21 cellular contexts compared by ENCODE assay signal in the genomic region with DNA sequence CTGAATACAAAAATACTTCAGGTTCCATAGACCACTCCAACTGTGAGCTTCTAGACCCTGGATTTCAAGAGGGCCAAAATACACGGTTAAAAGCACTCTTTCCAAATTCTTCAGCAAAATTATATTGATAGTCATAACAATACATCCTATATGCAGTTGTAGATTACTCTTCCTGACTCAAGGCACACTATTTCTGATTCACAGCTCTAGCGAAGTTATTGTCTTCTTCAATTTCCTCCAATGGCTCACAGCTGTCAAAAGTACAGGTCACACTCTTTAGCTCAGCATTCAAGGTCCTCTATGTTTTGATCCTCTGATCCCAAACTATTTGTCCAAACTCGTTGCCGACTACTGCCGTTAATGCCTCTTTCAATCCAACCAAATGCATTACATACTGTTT. TPM values are rescaled to one million over a fixed set of nuclear protein-coding genes. Genes with fewer than 3 reads are reported as not detected.
A peak's percentile ranks its signal among the peaks of the same experiment; 100 is the strongest.
DNase-seq lines count a peak whose midpoint lies in the region; ATAC-seq, FAIRE-seq and TF ChIP-seq lines count a peak whose summit lies in the region.
"Had no signal": no experiment of that assay in that cellular context is flagged by ENCODE, and none has a peak within 500 bp of the region (broad histone marks: within the 10 kb centered on the region; RNA-seq: fewer than 3 reads in every experiment).

No MANE protein-coding gene starts in this region.

- peak overlapping the region; percentile 55 for H2BK12ac ChIP-seq in trophoblast cell (ENCODE audit: low read length)

- no peaks in the 10 kb centered on the region for H3K9me2 ChIP-seq in MM.1S (replicated peaks; ENCODE audit: insufficient read depth, low read length)
- no peaks in the 10 kb centered on the region; the same call in 1 of the 2 replicates for H3K9me2 ChIP-seq in GM23338 (ENCODE audit: insufficient read depth)

- POLR2A ChIA-PET in A549 (lab: Yijun Ruan, JAX) = interaction anchor here (0.9 to 4.2 kb wide), 7 partner anchors 12 to 80 kb away, joined by 3 to 51 read pairs (median 6); no protein-coding TSS in a partner anchor

- H3K4me2 ChIP-seq in A549 (peak overlapping the region; percentile 82), MM.1S (ENCODE audit: low read depth, low read length) (no peak overlapping the region), trophoblast cell (ENCODE audit: low read length) (no peak overlapping the region), GM23338 (no peak overlapping the region)

- H2BK120ac ChIP-seq in trophoblast cell (ENCODE audit: insufficient read depth, low read length, poor library complexity) = peak overlapping the region; percentile 90

- H3F3A ChIP-seq in MM.1S (ENCODE audit: insufficient read depth, low read length) (no peaks in the 10 kb centered on the region), GM23338 (replicated peaks; ENCODE audit: low read depth) (no peaks in the 10 kb centered on the region)

- H3K4me3 Mint-ChIP-seq in GM23338 = no peak overlapping the region
- H3K4me3 Mint-ChIP-seq: CD4-positive, CD25-positive, alpha-beta regulatory T cell; type B pancreatic cell had no signal

- peak overlapping the region; percentile 24 for H4K8ac ChIP-seq in trophoblast cell (ENCODE audit: low read depth, low read length)

- H3K27ac ChIP-seq in A549 (peak overlapping the region; percentile 92 to 99), MM.1S (ENCODE audit: low read length) (no peak overlapping the region), trophoblast cell (ENCODE audit: low read depth, low read length) (peak overlapping the region; percentile 86), GM23338 (ENCODE audit: low read depth) (no peak overlapping the region)

- H2AK5ac ChIP-seq in trophoblast cell (ENCODE audit: low read length) = peak overlapping the region; percentile 20

- no peak overlapping the region for H3K27ac Mint-ChIP-seq in GM23338
- H3K27ac Mint-ChIP-seq: CD4-positive, CD25-positive, alpha-beta regulatory T cell had no signal

- H3K23ac ChIP-seq in trophoblast cell (ENCODE audit: low read length) = no peak overlapping the region

- no peak for FAIRE-seq in A549 (lab: Jason Lieb, UNC)

- peak; percentile 2 to 3; a peak in 3 of 6 replicates for ATAC-seq in A549
- no peak for ATAC-seq in GM18517 (IDR thresholded peaks at IDR 0.05; ENCODE audit: unreplicated experiment)
- no peak for ATAC-seq in GM23338
- ATAC-seq in GM21528 (IDR thresholded peaks at IDR 0.05; ENCODE audit: low FRiP score, unreplicated experiment) = no peak

- no peaks in the 10 kb centered on the region for H3K4me1 Mint-ChIP-seq in GM23338

- no peak for TF ChIP-seq EP300 in A549 (IDR thresholded peaks at IDR 0.05)

- peaks cover 26% of the 10 kb centered on the region for H3K79me1 ChIP-seq in trophoblast cell (ENCODE audit: low read length)

- H3K79me2 ChIP-seq in MM.1S (ENCODE audit: low read length) = no peaks in the 10 kb centered on the region
- H3K79me2 ChIP-seq in trophoblast cell (ENCODE audit: control insufficient read depth, insufficient read depth, low read length, poor library complexity) = peaks cover 7% of the 10 kb centered on the region
- no peaks in the 10 kb centered on the region for H3K79me2 ChIP-seq in GM23338 (replicated peaks; ENCODE audit: insufficient read depth)

- no peak for TF ChIP-seq POLR2A in A549 (IDR thresholded peaks at IDR 0.05; ENCODE audit: low read length)

- H4K12ac ChIP-seq in trophoblast cell (ENCODE audit: low read depth, low read length) = no peak overlapping the region

- H3K4me1 ChIP-seq in A549 (peaks cover 69% of the 10 kb centered on the region), MM.1S (ENCODE audit: low read length) (no peaks in the 10 kb centered on the region), trophoblast cell (ENCODE audit: control insufficient read depth in 1 of 2, insufficient read depth in 2 of 2, low read length in 2 of 2) (peaks cover 9 to 14% of the 10 kb centered on the region in 2 experiments), GM23338 (ENCODE audit: insufficient read depth) (no peaks in the 10 kb centered on the region)
- H3K4me1 ChIP-seq: HAP-1 had no signal

- no peaks in the 10 kb centered on the region for H4K20me1 ChIP-seq in MM.1S (ENCODE audit: insufficient read depth, low read length)
- H4K20me1 ChIP-seq in GM23338 (replicated peaks; ENCODE audit: insufficient read depth) = no peaks in the 10 kb centered on the region

- H4K91ac ChIP-seq in trophoblast cell (ENCODE audit: low read depth, low read length) = peak overlapping the region; percentile 87

- peaks cover 1% of the 10 kb centered on the region for H3K27me3 Mint-ChIP-seq in GM23338 (ENCODE audit: insufficient read depth, low read depth, poor library complexity)
- H3K27me3 Mint-ChIP-seq: type B pancreatic cell had no signal

- H2BK5ac ChIP-seq in trophoblast cell (ENCODE audit: low read depth, low read length, poor library complexity) = peak overlapping the region; percentile 65

- H3K4me3 ChIP-seq in A549 (no peak overlapping the region), MM.1S (ENCODE audit: low read length) (no peak overlapping the region), epithelial cell of esophagus (ENCODE audit: low read length) (no peak overlapping the region), trophoblast cell (ENCODE audit: low read depth, low read length) (no peak overlapping the region), GM23338 (no peak overlapping the region)
- H3K4me3 ChIP-seq: HAP-1, left lung had no signal

- H3K9me3 ChIP-seq in A549 = peaks cover 8% of the 10 kb centered on the region
- H3K9me3 ChIP-seq in MM.1S (replicated peaks; ENCODE audit: insufficient read depth, low read length) = no peaks in the 10 kb centered on the region
- H3K9me3 ChIP-seq in trophoblast cell (ENCODE audit: insufficient read depth, low read depth, low read length) = no peaks in the 10 kb centered on the region
- H3K9me3 ChIP-seq: HAP-1, left lung had no signal

- no peaks in the 10 kb centered on the region for H3K36me3 ChIP-seq in MM.1S (replicated peaks; ENCODE audit: insufficient read depth, low read length)
- H3K36me3 ChIP-seq in trophoblast cell (ENCODE audit: control insufficient read depth in 1 of 2, insufficient read depth in 2 of 2, low read length in 2 of 2) = no peaks in the 10 kb centered on the region
- no peaks in the 10 kb centered on the region for H3K36me3 ChIP-seq in GM23338 (ENCODE audit: insufficient read depth)
- H3K36me3 ChIP-seq: HAP-1, left lung had no signal

- TF ChIP-seq CTCF in A549 (IDR thresholded peaks at IDR 0.05) (no peak), MM.1S (IDR thresholded peaks at IDR 0.05; ENCODE audit: low read length) (no peak), epithelial cell of esophagus (IDR thresholded peaks at IDR 0.05; ENCODE audit: insufficient read depth, low read depth, low read length, missing control alignments) (no peak), GM23338 (conservative IDR thresholded peaks at IDR 0.05; ENCODE audit: low read depth in 2 of 2) (no peak)

- CTCF ChIA-PET in A549 (lab: Yijun Ruan, JAX) = interaction anchor here (0.7 to 6.2 kb wide), 16 partner anchors 9 to 325 kb away, joined by 3 to 65 read pairs (median 8); a partner anchor contains a TSS

- H2AFZ ChIP-seq in MM.1S (ENCODE audit: low read length) (no peak overlapping the region), trophoblast cell (ENCODE audit: insufficient read depth, low read length, poor library complexity) (no peak overlapping the region), GM23338 (no peak overlapping the region)

- WGBS in A549 (ENCODE audit: missing lambda C conversion rate) = 59% methylated on average over 5 of the region's 5 CpGs
- whole genome bisulfite sequencing in trophoblast cell (ENCODE audit: extremely low coverage, insufficient coverage, insufficient read length) = no CpG with 5 or more reads among the region's 5 CpGs

- H3K27me3 ChIP-seq in MM.1S (replicated peaks; ENCODE audit: insufficient read depth, low read length) (no peaks in the 10 kb centered on the region), trophoblast cell (ENCODE audit: insufficient read depth, low read length) (no peaks in the 10 kb centered on the region), GM23338 (ENCODE audit: insufficient read depth) (no peaks in the 10 kb centered on the region)
- H3K27me3 ChIP-seq: left lung had no signal

- TF ChIP-seq RAD21 in A549 (conservative IDR thresholded peaks at IDR 0.05 in 1 of 2, IDR thresholded peaks at IDR 0.05 in 1 of 2) = no peak

- no peak overlapping the region for H3K9ac ChIP-seq in MM.1S (ENCODE audit: low read length)
- H3K9ac ChIP-seq in trophoblast cell (ENCODE audit: low read length) = no peak overlapping the region

- DNase-seq in A549 (ENCODE audit: low read depth in 1 of 2, low spot score in 1 of 2) = no peak
- DNase-seq in MM.1S = peak; percentile 3
- peak; percentile 58 for DNase-seq in epithelial cell of esophagus (ENCODE audit: low read depth)
- no peak for DNase-seq in trophoblast cell
- DNase-seq in GM03348 (ENCODE audit: low spot score) = no peak
- DNase-seq in GM23338 (ENCODE audit: low spot score) = no peak
- DNase-seq: activated CD4-positive, alpha-beta T cell treated with anti-CD3 and anti-CD28 coated beads for 4 hours; activated CD8-positive, alpha-beta memory T cell treated with anti-CD3 and anti-CD28 coated beads, Interleukin-2, amount 50 U/mL, for 48 hours; activated gamma-delta T cell; amygdala; DMS79; foreskin melanocyte; left lung; NCI-H1694; NCI-H510A treated with DMSO at 0.1 percent for 48 hours; posterior cingulate gyrus had no signal

- H3K4ac ChIP-seq in trophoblast cell (ENCODE audit: low read depth, low read length) = peak overlapping the region; percentile 24

- peak overlapping the region; percentile 36 for H3K14ac ChIP-seq in trophoblast cell (ENCODE audit: low read length)

- no peak overlapping the region for H3K18ac ChIP-seq in trophoblast cell (ENCODE audit: low read length)

- no peaks in the 10 kb centered on the region for H3K36me3 Mint-ChIP-seq in GM23338 (ENCODE audit: low read depth)
- H3K36me3 Mint-ChIP-seq: type B pancreatic cell had no signal

- no peaks in the 10 kb centered on the region for H3K9me3 Mint-ChIP-seq in GM23338

TF ChIP-seq in A549, 52 proteins besides CTCF, POLR2A, EP300 and RAD21 (continues in another document):
- TF ChIP-seq FOSL2 (IDR thresholded peaks at IDR 0.05) (no peak), FOSL2 (CRISPR knock-in tag; IDR thresholded peaks at IDR 0.05) (no peak), SMC3 (IDR thresholded peaks at IDR 0.05) (no peak)

TF ChIP-seq in GM23338, 12 proteins besides CTCF, POLR2A, EP300 and RAD21 (continues in another document):
- no peak for TF ChIP-seq EZH2 (IDR thresholded peaks at IDR 0.05; ENCODE audit: low read depth, unreplicated experiment)
- TF ChIP-seq STAT1 (IDR thresholded peaks at IDR 0.05; ENCODE audit: unreplicated experiment) = no peak
- no peak for TF ChIP-seq NANOG (IDR thresholded peaks at IDR 0.05; ENCODE audit: borderline replicate concordance)
- no peak for TF ChIP-seq EZH2phosphoT487 (IDR thresholded peaks at IDR 0.05; ENCODE audit: unreplicated experiment)

RNA-seq across cellular contexts. Expression of a gene that starts 13.5 kb away (rescaled TPM):
- polyA plus RNA-seq in A549 (2011; rRNA removed) = 54.1 and 79.1 TPM in 2 replicates
- 18.3 and 19.6 TPM in 2 replicates for polyA plus RNA-seq in A549 (2012; cell fraction: cytosol; rRNA removed)
- 27.5 and 42.0 TPM in 2 replicates for polyA plus RNA-seq in A549 (2012; cell fraction: nucleus; rRNA removed)
- 111 to 168 TPM (median 148 TPM) in 3 replicates for polyA plus RNA-seq in A549 (2017; fragmentation: RNase III; extraction: RNeasy Plus Mini Kit Qiagen cat#74134 plus additional on column Dnase treatment)
- 39.1 and 47.8 TPM in 2 replicates for polyA minus RNA-seq in A549 (2011; rRNA and poly(A)+ RNA removed)
- 175 and 183 TPM in 2 replicates for polyA plus RNA-seq in trophoblast cell (2013)
- total RNA-seq in GM23338 (2014; rRNA removed; shearing (Covaris generic)) = 5.4 and 8.1 TPM in 2 replicates
- 6.0 and 6.7 TPM in 2 replicates for polyA plus RNA-seq in GM23338 (2016; fragmentation: Nextera tagmentation; extraction: Ambion mirVana)
- total RNA-seq: CD4-positive, CD25-positive, alpha-beta regulatory T cell had no signal

Comparison
In these comparisons a context has a peak if more than half of its experiments do, and no peak if none do; other contexts are left out.
1. ATAC-seq: peak in A549 (2 of 2); none in GM18517 (single experiment), GM23338 (single experiment) and GM21528 (single experiment).
2. DNase-seq: peak in MM.1S (single experiment) and epithelial cell of esophagus (single experiment); none in A549 (0 of 2), trophoblast cell (0 of 2), GM03348 (single experiment) and GM23338 (single experiment).
3. H3K27ac ChIP-seq: peak in A549 (2 of 2) and trophoblast cell (single experiment); none in MM.1S (single experiment) and GM23338 (single experiment).